12 cellular contexts compared by ENCODE assay signal in the genomic region with DNA sequence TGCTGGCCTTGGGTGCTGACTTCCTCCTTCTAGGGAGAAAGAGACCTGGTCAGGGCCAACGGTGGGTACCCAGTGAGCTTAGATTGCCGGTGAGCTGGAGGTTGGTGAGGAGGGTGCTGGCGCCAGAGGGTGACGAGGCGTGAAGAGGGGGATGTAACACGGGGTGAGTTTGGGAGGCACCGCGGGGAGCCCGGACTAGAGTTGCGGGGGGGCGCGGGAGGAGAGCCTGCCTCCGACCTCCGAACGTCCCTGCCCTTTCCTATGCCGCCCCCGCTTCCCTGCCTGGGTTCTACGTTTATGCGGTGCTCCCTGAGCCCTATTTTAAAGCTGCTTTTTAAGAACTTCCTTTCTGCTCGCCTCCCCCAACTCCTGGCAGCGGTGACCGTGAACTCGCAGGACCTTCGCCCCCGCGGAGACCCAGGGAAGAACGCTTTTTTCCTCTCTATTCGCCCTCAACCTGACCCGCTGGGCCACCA. TPM values are rescaled to one million over a fixed set of nuclear protein-coding genes. Genes with fewer than 3 reads are reported as not detected.
DNase-seq lines count a peak whose midpoint lies in the region; ATAC-seq, FAIRE-seq and TF ChIP-seq lines count a peak whose summit lies in the region.
"Had no signal": no experiment of that assay in that cellular context is flagged by ENCODE, and none has a peak within 500 bp of the region (broad histone marks: within the 10 kb centered on the region; RNA-seq: fewer than 3 reads in every experiment).

No MANE protein-coding gene starts in this region.

- no peak for TF ChIP-seq RAD21 in HepG2 (CRISPR knock-in tag; IDR thresholded peaks at IDR 0.05)

- 47% methylated on average over 29 of the region's 29 CpGs for WGBS in HepG2 (ENCODE audit: low lambda C conversion rate)

- H3K9me3 ChIP-seq in AG04450 (ENCODE audit: control insufficient read depth, insufficient read depth, low read length) (no peaks in the 10 kb centered on the region), HepG2 (ENCODE audit: low read length) (no peaks in the 10 kb centered on the region)

- intact Hi-C loops in HepG2 (cut with micrococcal nuclease; ENCODE audit: unreplicated experiment): no loop called here

- H3K27ac ChIP-seq in AG04450 (ENCODE audit: low read depth, low read length): no peak overlapping the region
- peak overlapping the region; percentile 16 for H3K27ac ChIP-seq in HepG2 (ENCODE audit: extremely low read length, insufficient read depth, low read length)

- no peaks in the 10 kb centered on the region for H3K9me3 Mint-ChIP-seq in activated naive CD8-positive, alpha-beta T cell (ENCODE audit: low read depth)

- no peak for FAIRE-seq in HepG2 (lab: Jason Lieb, UNC)

- TF ChIP-seq CTCF in AG04450 (IDR thresholded peaks at IDR 0.05; ENCODE audit: low read depth, low read length) (no peak), HepG2 (CRISPR knock-in tag; IDR thresholded peaks at IDR 0.05) (no peak)

- H3K9ac ChIP-seq in HepG2 (ENCODE audit: insufficient read depth, low read depth, low read length): peak overlapping the region; percentile 10; the same call in 1 of the 2 replicates

- no peaks in the 10 kb centered on the region for H3K27me3 Mint-ChIP-seq in activated naive CD8-positive, alpha-beta T cell

- BruUV-seq in HepG2 (replicated peaks; lab: Mats Ljungman, UMichigan): no TSS peak

- H3K27ac Mint-ChIP-seq in activated naive CD8-positive, alpha-beta T cell: no peak overlapping the region

- peaks cover 9% of the 10 kb centered on the region for H3K27me3 ChIP-seq in AG04450 (ENCODE audit: control insufficient read depth, insufficient read depth, low read length)
- no peaks in the 10 kb centered on the region for H3K27me3 ChIP-seq in HepG2 (ENCODE audit: control insufficient read depth in 1 of 2, insufficient read depth in 2 of 2, low read length in 2 of 2)

- TF ChIP-seq EP300 in HepG2 (IDR thresholded peaks at IDR 0.05; ENCODE audit: low read depth in 2 of 2, low read length in 2 of 2) (no peak; a peak in 1 of 4 replicates), HepG2 (CRISPR knock-in tag; IDR thresholded peaks at IDR 0.05; ENCODE audit: borderline replicate concordance) (no peak)

- H3K4me1 ChIP-seq in HepG2 (ENCODE audit: insufficient read depth, low read length): peaks cover 94% of the 10 kb centered on the region

- TF ChIP-seq POLR2A in GM19099 (IDR thresholded peaks at IDR 0.05; ENCODE audit: extremely low read depth, insufficient read length, low read depth) (peak; percentile 21), HepG2 (IDR thresholded peaks at IDR 0.05; ENCODE audit: insufficient read depth in 1 of 2, low read depth in 2 of 2, low read length in 2 of 2) (no peak)

- no peak for DNase-seq in AG04450 (ENCODE audit: low read depth, low spot score)
- DNase-seq in HepG2 (ENCODE audit: low spot score): no peak
- no peak for DNase-seq in activated effector memory CD4-positive, alpha-beta T cell treated with anti-CD3 and anti-CD28 coated beads, Interleukin-2, amount 50 U/mL, for 16 hours
- DNase-seq in NCI-H2029 treated with DMSO at 0.1 percent for 48 hours (lab: John Stamatoyannopoulos, UW): no peak
- no peak for DNase-seq in AG08396 (ENCODE audit: low spot score)
- DNase-seq: COR-L47, NCI-H1930, T1000 had no signal

- POLR2A ChIA-PET in AG04450 (lab: Yijun Ruan, JAX) (no interaction called here), HepG2 (lab: Yijun Ruan, JAX) (interaction anchor here (0.6 to 2.5 kb wide), 3 partner anchors 9 to 374 kb away, joined by 5 to 9 read pairs (median 5); a partner anchor contains a TSS)

- H4K20me1 ChIP-seq in HepG2 (ENCODE audit: insufficient read depth, low read length): no peaks in the 10 kb centered on the region

- no peaks in the 10 kb centered on the region for H3K79me2 ChIP-seq in HepG2 (ENCODE audit: insufficient read depth, low read length)

- in situ Hi-C loops in HepG2 (cut with HindIII; ENCODE audit: extremely low pct_ligation_motif_present, low pct_unique_long_range_greater_than_20kb): loop anchor here (25.0 kb wide), 1 partner anchor 161 kb away; a partner anchor contains a TSS

- H3K36me3 Mint-ChIP-seq in activated naive CD8-positive, alpha-beta T cell: no peaks in the 10 kb centered on the region

- H3K4me1 Mint-ChIP-seq in activated naive CD8-positive, alpha-beta T cell (ENCODE audit: low read depth): peaks cover 53% of the 10 kb centered on the region

- CTCF ChIA-PET in AG04450 (lab: Charles Lee) (interaction anchor here (0.8 to 1.0 kb wide), 3 partner anchors 10 to 348 kb away, joined by 3 read pairs; no protein-coding TSS in a partner anchor), HepG2 (lab: Yijun Ruan, JAX; ENCODE audit: low intra/inter-chr PET ratio, low total read pairs) (interaction anchor here (1.5 kb wide), 1 partner anchor 13 kb away, joined by 3 read pairs; no protein-coding TSS in a partner anchor)

- ATAC-seq in HepG2: peak; percentile 45
- ATAC-seq in HG03457 (IDR thresholded peaks at IDR 0.05; ENCODE audit: unreplicated experiment): no peak

- peak overlapping the region; percentile 75 for H3K4me3 Mint-ChIP-seq in activated naive CD8-positive, alpha-beta T cell

- no peaks in the 10 kb centered on the region for H3K36me3 ChIP-seq in HepG2 (replicated peaks in 1 of 2; ENCODE audit: control insufficient read depth in 1 of 2, insufficient read depth in 2 of 2, low read length in 2 of 2)

- H3K4me2 ChIP-seq in HepG2 (ENCODE audit: low read depth, low read length): peak overlapping the region; percentile 60

- H3K4me3 ChIP-seq in AG04450 (ENCODE audit: low read depth, low read length) (0 out of 2 replicates have a peak overlapping the region, but pooled peaks have one; percentile 13), HepG2 (replicated peaks in 1 of 3; ENCODE audit: insufficient read depth in 1 of 3, low read depth in 2 of 3, low read length in 3 of 3) (peak overlapping the region in 2 of 3 experiments; percentile 7 to 32; a peak in 2 of 6 replicates)

- H2AFZ ChIP-seq in HepG2 (ENCODE audit: low read length): no peak overlapping the region

RNA-seq across cellular contexts. Expression of a gene that starts 18.6 kb away (rescaled TPM):
- polyA plus RNA-seq in AG04450 (2011; rRNA removed) (not detected in 2 replicates), HepG2 (2011; rRNA removed) (0.09 TPM in 1 of 2 replicates, not detected in the other)
- not detected in 2 replicates for polyA minus RNA-seq in AG04450 (2011; rRNA and poly(A)+ RNA removed)
- not detected in 2 replicates for total RNA-seq in HepG2 (2016; rRNA removed; fragmentation: Illumina TruSeq; extraction: Trizol)
- total RNA-seq in HepG2 (2016; cell fraction: cytosol; rRNA removed; fragmentation: Illumina TruSeq; extraction: Trizol; ENCODE audit: low read depth): not detected in 2 replicates
- total RNA-seq in HepG2 (2016; cell fraction: insoluble cytoplasmic fraction; rRNA removed; fragmentation: Illumina TruSeq; extraction: Trizol): not detected in 2 replicates
- not detected in 2 replicates for total RNA-seq in HepG2 (2016; cell fraction: membrane; rRNA removed; fragmentation: Illumina TruSeq; extraction: Trizol)
- total RNA-seq in HepG2 (2016; cell fraction: nucleus; rRNA removed; fragmentation: Illumina TruSeq; extraction: Trizol): not detected in 2 replicates
- not detected in 2 replicates for polyA plus RNA-seq in HepG2 (2011; cell fraction: cytosol; rRNA removed)
- polyA plus RNA-seq in HepG2 (2011; cell fraction: nucleus; rRNA removed): 0.18 and 0.38 TPM in 2 replicates
- not detected in 2 replicates for polyA plus RNA-seq in HepG2 (2012)
- not detected in 2 replicates for polyA plus RNA-seq in HepG2 (2016; cell fraction: cytosol; fragmentation: Illumina TruSeq; extraction: Trizol; ENCODE audit: low read depth)
- polyA plus RNA-seq in HepG2 (2016; cell fraction: insoluble cytoplasmic fraction; fragmentation: Illumina TruSeq; extraction: Trizol; ENCODE audit: low read depth): not detected in 2 replicates
- polyA plus RNA-seq in HepG2 (2016; cell fraction: membrane; fragmentation: Illumina TruSeq; extraction: Trizol; ENCODE audit: low read depth): not detected in 2 replicates
- polyA plus RNA-seq in HepG2 (2016; cell fraction: nucleus; fragmentation: Illumina TruSeq; extraction: Trizol; ENCODE audit: insufficient read depth, low read depth): not detected in 2 replicates
- polyA minus RNA-seq in HepG2 (2011; rRNA and poly(A)+ RNA removed; ENCODE audit: low replicate concordance): 0.26 and 0.50 TPM in 2 replicates
- not detected in 2 replicates for polyA minus RNA-seq in HepG2 (2011; cell fraction: cytosol; rRNA and poly(A)+ RNA removed)
- polyA minus RNA-seq in HepG2 (2011; cell fraction: nucleus; rRNA and poly(A)+ RNA removed): not detected in 2 replicates
- total RNA-seq: osteocyte had no signal

RNA-seq across cellular contexts. Expression of a gene that starts 31.7 kb away (rescaled TPM):
- polyA plus RNA-seq in AG04450 (2011; rRNA removed) (not detected in 2 replicates), HepG2 (2011; rRNA removed) (not detected in 2 replicates)
- polyA minus RNA-seq in AG04450 (2011; rRNA and poly(A)+ RNA removed): not detected in 2 replicates
- not detected in 2 replicates for total RNA-seq in HepG2 (2016; rRNA removed; fragmentation: Illumina TruSeq; extraction: Trizol)
- not detected in 2 replicates for total RNA-seq in HepG2 (2016; cell fraction: cytosol; rRNA removed; fragmentation: Illumina TruSeq; extraction: Trizol; ENCODE audit: low read depth)
- not detected in 2 replicates for total RNA-seq in HepG2 (2016; cell fraction: insoluble cytoplasmic fraction; rRNA removed; fragmentation: Illumina TruSeq; extraction: Trizol)
- total RNA-seq in HepG2 (2016; cell fraction: membrane; rRNA removed; fragmentation: Illumina TruSeq; extraction: Trizol): not detected in 2 replicates
- not detected in 2 replicates for total RNA-seq in HepG2 (2016; cell fraction: nucleus; rRNA removed; fragmentation: Illumina TruSeq; extraction: Trizol)
- polyA plus RNA-seq in HepG2 (2011; cell fraction: cytosol; rRNA removed): not detected in 2 replicates
- polyA plus RNA-seq in HepG2 (2011; cell fraction: nucleus; rRNA removed): not detected in 2 replicates
- polyA plus RNA-seq in HepG2 (2012): not detected in 2 replicates
- not detected in 2 replicates for polyA plus RNA-seq in HepG2 (2016; cell fraction: cytosol; fragmentation: Illumina TruSeq; extraction: Trizol; ENCODE audit: low read depth)
- not detected in 2 replicates for polyA plus RNA-seq in HepG2 (2016; cell fraction: insoluble cytoplasmic fraction; fragmentation: Illumina TruSeq; extraction: Trizol; ENCODE audit: low read depth)
- not detected in 2 replicates for polyA plus RNA-seq in HepG2 (2016; cell fraction: membrane; fragmentation: Illumina TruSeq; extraction: Trizol; ENCODE audit: low read depth)
- polyA plus RNA-seq in HepG2 (2016; cell fraction: nucleus; fragmentation: Illumina TruSeq; extraction: Trizol; ENCODE audit: insufficient read depth, low read depth): not detected in 2 replicates
- polyA minus RNA-seq in HepG2 (2011; rRNA and poly(A)+ RNA removed; ENCODE audit: low replicate concordance): not detected in 2 replicates
- polyA minus RNA-seq in HepG2 (2011; cell fraction: cytosol; rRNA and poly(A)+ RNA removed): not detected in 2 replicates
- polyA minus RNA-seq in HepG2 (2011; cell fraction: nucleus; rRNA and poly(A)+ RNA removed): not detected in 2 replicates
- total RNA-seq: osteocyte had no signal

RNA-seq across cellular contexts. Expression of a gene that starts 35.1 kb away (rescaled TPM):
- polyA plus RNA-seq in AG04450 (2011; rRNA removed) (not detected in 2 replicates), HepG2 (2011; rRNA removed) (not detected in 2 replicates)
- polyA minus RNA-seq in AG04450 (2011; rRNA and poly(A)+ RNA removed): not detected in 2 replicates
- not detected in 2 replicates for total RNA-seq in HepG2 (2016; rRNA removed; fragmentation: Illumina TruSeq; extraction: Trizol)
- not detected in 2 replicates for total RNA-seq in HepG2 (2016; cell fraction: cytosol; rRNA removed; fragmentation: Illumina TruSeq; extraction: Trizol; ENCODE audit: low read depth)
- total RNA-seq in HepG2 (2016; cell fraction: insoluble cytoplasmic fraction; rRNA removed; fragmentation: Illumina TruSeq; extraction: Trizol): not detected in 2 replicates
- not detected in 2 replicates for total RNA-seq in HepG2 (2016; cell fraction: membrane; rRNA removed; fragmentation: Illumina TruSeq; extraction: Trizol)
- not detected in 2 replicates for total RNA-seq in HepG2 (2016; cell fraction: nucleus; rRNA removed; fragmentation: Illumina TruSeq; extraction: Trizol)
- not detected in 2 replicates for polyA plus RNA-seq in HepG2 (2011; cell fraction: cytosol; rRNA removed)
- polyA plus RNA-seq in HepG2 (2011; cell fraction: nucleus; rRNA removed): not detected in 2 replicates
- not detected in 2 replicates for polyA plus RNA-seq in HepG2 (2012)
- polyA plus RNA-seq in HepG2 (2016; cell fraction: cytosol; fragmentation: Illumina TruSeq; extraction: Trizol; ENCODE audit: low read depth): not detected in 2 replicates
- not detected in 2 replicates for polyA plus RNA-seq in HepG2 (2016; cell fraction: insoluble cytoplasmic fraction; fragmentation: Illumina TruSeq; extraction: Trizol; ENCODE audit: low read depth)
- not detected in 2 replicates for polyA plus RNA-seq in HepG2 (2016; cell fraction: membrane; fragmentation: Illumina TruSeq; extraction: Trizol; ENCODE audit: low read depth)
- polyA plus RNA-seq in HepG2 (2016; cell fraction: nucleus; fragmentation: Illumina TruSeq; extraction: Trizol; ENCODE audit: insufficient read depth, low read depth): not detected in 2 replicates
- not detected in 2 replicates for polyA minus RNA-seq in HepG2 (2011; rRNA and poly(A)+ RNA removed; ENCODE audit: low replicate concordance)
- not detected in 2 replicates for polyA minus RNA-seq in HepG2 (2011; cell fraction: cytosol; rRNA and poly(A)+ RNA removed)
- not detected in 2 replicates for polyA minus RNA-seq in HepG2 (2011; cell fraction: nucleus; rRNA and poly(A)+ RNA removed)
- total RNA-seq: osteocyte had no signal
